In the genomic region with DNA sequence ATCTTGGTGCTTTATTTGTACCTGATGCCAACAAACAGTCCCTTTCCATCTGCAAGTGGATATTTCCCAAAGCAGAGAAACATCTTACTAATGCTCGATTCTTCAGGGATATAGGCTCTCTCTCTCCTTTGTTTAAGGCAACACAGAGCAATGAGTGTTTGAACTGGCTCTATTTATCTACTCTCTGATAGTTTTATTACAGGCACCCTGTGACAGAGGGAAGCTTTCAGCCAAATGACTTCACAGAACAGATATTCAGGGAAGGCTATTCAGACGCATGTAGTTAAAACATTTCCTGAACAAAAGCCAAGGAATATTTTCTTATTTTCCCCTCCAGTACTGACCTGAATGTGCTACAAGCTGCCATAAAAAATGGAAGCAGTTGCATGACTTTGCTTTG, we compare ENCODE assay signal across 10 cellular contexts.
DNase-seq lines count a peak whose midpoint lies in the region; TF ChIP-seq lines count a peak whose summit lies in the region.
"Had no signal": no experiment of that assay in that cellular context is flagged by ENCODE, and none has a peak within 500 bp of the region (broad histone marks: within the 10 kb centered on the region; RNA-seq: fewer than 3 reads in every experiment).

No MANE protein-coding gene starts in this region.

- no peak overlapping the region for H2BK120ac ChIP-seq in H9 (ENCODE audit: low read depth, low read length, poor library complexity, severe bottlenecking)

- no peaks in the 10 kb centered on the region for H3K79me1 ChIP-seq in H9 (ENCODE audit: insufficient read depth, low read depth, low read length, poor library complexity, severe bottlenecking)

- no peaks in the 10 kb centered on the region for H3K27me3 Mint-ChIP-seq in H9 (ENCODE audit: low read depth)
- H3K27me3 Mint-ChIP-seq: activated naive CD8-positive, alpha-beta T cell treated with anti-CD3 and anti-CD28 coated beads, Interleukin-2, amount 50 U/mL, for 24 hours had no signal

- no peak overlapping the region for H3K9ac ChIP-seq in rectal smooth muscle tissue (ENCODE audit: low read length)
- no peak overlapping the region for H3K9ac ChIP-seq in H9 (ENCODE audit: extremely low read depth, insufficient read length, low read length)

- no peak overlapping the region for H3K56ac ChIP-seq in H9 (ENCODE audit: insufficient read length, low read depth, low read length)

- no peak overlapping the region for H3K4me3 Mint-ChIP-seq in H9
- H3K4me3 Mint-ChIP-seq: activated CD4-positive, alpha-beta T cell treated with anti-CD3 and anti-CD28 coated beads, Interleukin-2, amount 10 ng/mL, durations not matched to agents 24 days and 14 days; activated naive CD8-positive, alpha-beta T cell treated with anti-CD3 and anti-CD28 coated beads, Interleukin-2, amount 50 U/mL, for 24 hours had no signal

- H3K9me3 Mint-ChIP-seq in H9: no peaks in the 10 kb centered on the region; a peak in 1 of 5 replicates
- H3K9me3 Mint-ChIP-seq: activated CD4-positive, alpha-beta T cell treated with anti-CD3 and anti-CD28 coated beads, Interleukin-2, amount 10 ng/mL, durations not matched to agents 24 days and 14 days; activated naive CD8-positive, alpha-beta T cell treated with anti-CD3 and anti-CD28 coated beads, Interleukin-2, amount 50 U/mL, for 24 hours had no signal

- H3K27ac Mint-ChIP-seq in H9: no peak overlapping the region
- H3K27ac Mint-ChIP-seq: activated CD4-positive, alpha-beta T cell treated with anti-CD3 and anti-CD28 coated beads, Interleukin-2, amount 10 ng/mL, durations not matched to agents 24 days and 14 days; activated naive CD8-positive, alpha-beta T cell treated with anti-CD3 and anti-CD28 coated beads, Interleukin-2, amount 50 U/mL, for 24 hours had no signal

- H3K27ac ChIP-seq in rectal smooth muscle tissue (ENCODE audit: low read depth, low read length) (peak overlapping the region; percentile 52), H9 (ENCODE audit: insufficient read length, low read depth, low read length) (no peak overlapping the region)

- H3T11ph ChIP-seq in H9 (ENCODE audit: low read length): no peak overlapping the region

- H4K8ac ChIP-seq in H9 (replicated peaks; ENCODE audit: insufficient read length, low read depth, low read length): no peak overlapping the region

- no peaks in the 10 kb centered on the region for H3K79me2 ChIP-seq in H9 (ENCODE audit: insufficient read depth, low read length)

- no peak overlapping the region for H3K23ac ChIP-seq in H9 (ENCODE audit: insufficient read length, low read depth, low read length)

- H3K4me1 ChIP-seq in rectal smooth muscle tissue (ENCODE audit: control insufficient read depth, insufficient read depth, low read length) (peaks cover 12% of the 10 kb centered on the region), H9 (ENCODE audit: insufficient read depth, low read length) (no peaks in the 10 kb centered on the region)

- no peaks in the 10 kb centered on the region for H3K9me3 ChIP-seq in H9 (ENCODE audit: control insufficient read depth, low read depth, low read length)

- no peak overlapping the region for H2BK20ac ChIP-seq in H9 (ENCODE audit: low read depth, low read length, poor library complexity, severe bottlenecking)

- H3K36me3 ChIP-seq in rectal smooth muscle tissue (ENCODE audit: control insufficient read depth, insufficient read depth, low read length): no peaks in the 10 kb centered on the region

- H2BK12ac ChIP-seq in H9 (ENCODE audit: insufficient read length, low read depth, low read length): no peak overlapping the region

- peak; percentile 91 for DNase-seq in GM04504 (ENCODE audit: low read depth)
- DNase-seq in NCI-H510A treated with DMSO at 0.1 percent for 48 hours (lab: John Stamatoyannopoulos, UW): peak; percentile 39
- peak; percentile 86 for DNase-seq in fibroblast of mammary gland (ENCODE audit: low read depth)
- no peak for DNase-seq in activated gamma-delta T cell (lab: John Stamatoyannopoulos, UW)
- no peak for DNase-seq in GM20000 (ENCODE audit: low spot score)
- no peak for DNase-seq in H9
- DNase-seq in RKO (ENCODE audit: low spot score): no peak
- DNase-seq: activated CD4-positive, alpha-beta T cell treated with anti-CD3 and anti-CD28 coated beads, Interleukin-2, amount 10 ng/mL, durations not matched to agents 24 days and 14 days; activated naive CD8-positive, alpha-beta T cell treated with anti-CD3 and anti-CD28 coated beads, Interleukin-2, amount 50 U/mL, for 24 hours had no signal

- no peak for TF ChIP-seq CTCF in fibroblast of mammary gland (conservative IDR thresholded peaks at IDR 0.05; ENCODE audit: control insufficient read depth, insufficient read depth, low read depth, low read length)
- TF ChIP-seq CTCF in GM20000 (IDR thresholded peaks at IDR 0.05; ENCODE audit: extremely low read depth, missing control alignments): no peak
- no peak for TF ChIP-seq CTCF in H9 (conservative IDR thresholded peaks at IDR 0.05)

- no peak overlapping the region for H2AFZ ChIP-seq in H9 (ENCODE audit: low read length)

- no peak overlapping the region for H3K14ac ChIP-seq in H9 (ENCODE audit: insufficient read depth, low read length)

- no peaks in the 10 kb centered on the region for H4K20me1 ChIP-seq in H9 (ENCODE audit: control insufficient read depth, insufficient read depth, insufficient read length)

- no CpG with 5 or more reads among the region's 2 CpGs for WGBS in H9 (ENCODE audit: extremely low coverage, insufficient read length, low lambda C conversion rate)

- H3K23me2 ChIP-seq in H9 (ENCODE audit: insufficient read length, low read depth, low read length, poor library complexity, severe bottlenecking): no peaks in the 10 kb centered on the region

- H2AK5ac ChIP-seq in H9 (ENCODE audit: insufficient read length, low read length): no peak overlapping the region

- no peak overlapping the region for H3K18ac ChIP-seq in H9 (ENCODE audit: insufficient read length, low read depth, low read length)

- no peak overlapping the region for H4K91ac ChIP-seq in H9 (ENCODE audit: insufficient read length, low read depth, low read length)

- H3K4me1 Mint-ChIP-seq in H9: peaks cover 0 to 5% of the 10 kb centered on the region in 2 experiments; a peak in 2 of 4 replicates
- H3K4me1 Mint-ChIP-seq: activated CD4-positive, alpha-beta T cell treated with anti-CD3 and anti-CD28 coated beads, Interleukin-2, amount 10 ng/mL, durations not matched to agents 24 days and 14 days; activated naive CD8-positive, alpha-beta T cell treated with anti-CD3 and anti-CD28 coated beads, Interleukin-2, amount 50 U/mL, for 24 hours had no signal

- no peak overlapping the region for H4K5ac ChIP-seq in H9 (ENCODE audit: insufficient read length, low read depth, low read length)

- H3K27me3 ChIP-seq in rectal smooth muscle tissue (ENCODE audit: control insufficient read depth, insufficient read depth, low read length): no peaks in the 10 kb centered on the region
- no peaks in the 10 kb centered on the region for H3K27me3 ChIP-seq in H9 (ENCODE audit: insufficient read depth, low read length)

- no peak overlapping the region for H3K4me2 ChIP-seq in H9 (ENCODE audit: insufficient read depth, insufficient read length, low read length)

- no peaks in the 10 kb centered on the region for H3K36me3 Mint-ChIP-seq in H9 (ENCODE audit: insufficient read depth in 1 of 3, low read depth in 3 of 3)

- no peak overlapping the region for H2BK5ac ChIP-seq in H9 (ENCODE audit: insufficient read length, low read length)

- H3K4ac ChIP-seq in H9 (ENCODE audit: low read depth, low read length): no peak overlapping the region

- no peak overlapping the region for H2BK15ac ChIP-seq in H9 (ENCODE audit: low read depth, low read length)

- H3K4me3 ChIP-seq in fibroblast of mammary gland (ENCODE audit: control insufficient read depth, low read depth, low read length) (no peak overlapping the region), rectal smooth muscle tissue (ENCODE audit: low read length) (no peak overlapping the region)

Comparison
In these comparisons a context has a peak if more than half of its experiments do, and no peak if none do; other contexts are left out.
1. DNase-seq: peak in GM04504 (single experiment), NCI-H510A treated with DMSO at 0.1 percent for 48 hours (single experiment) and fibroblast of mammary gland (single experiment); none in activated gamma-delta T cell (single experiment), GM20000 (single experiment), H9 (single experiment) and RKO (single experiment).